In genomic region chr11:128133501-128133900, GRCh38 we compare ENCODE assay signal across 27 cellular contexts.
A peak's percentile ranks its signal among the peaks of the same experiment; 100 is the strongest.
DNase-seq lines count a peak whose midpoint lies in the region; ATAC-seq and TF ChIP-seq lines count a peak whose summit lies in the region.
"Had no signal": no experiment of that assay in that cellular context is flagged by ENCODE, and none has a peak within 500 bp of the region (broad histone marks: within the 10 kb centered on the region; RNA-seq: fewer than 3 reads in every experiment).

No MANE protein-coding gene starts in this region.

- no peak overlapping the region for H3K9ac ChIP-seq in mammary epithelial cell (ENCODE audit: insufficient read depth, low read length)
- H3K9ac ChIP-seq: BLaER1, GM23248 had no signal

- H3K79me2 ChIP-seq in mammary epithelial cell (ENCODE audit: insufficient read depth, low read length) = no peaks in the 10 kb centered on the region

- in situ Hi-C loops in mammary epithelial cell (cut with MboI; ENCODE audit: low sequenced_read_pairs in 2 of 2) = no loop called here

- TF ChIP-seq CTCF in mammary epithelial cell (conservative IDR thresholded peaks at IDR 0.05 in 1 of 2, IDR thresholded peaks at IDR 0.05 in 1 of 2; ENCODE audit: extremely low read depth in 1 of 2, insufficient read depth in 1 of 2, low read depth in 1 of 2, low read length in 2 of 2) = no peak

- CTCF ChIA-PET in mammary epithelial cell (lab: Charles Lee; ENCODE audit: low non-redundant PET) = interaction anchor here (0.9 kb wide), 1 partner anchor 290 kb away, joined by 5 read pairs; no protein-coding TSS in a partner anchor

- dilution Hi-C loops in mammary epithelial cell (cut with HindIII; ENCODE audit: low sequenced_read_pairs) = no loop called here

- H3K27me3 ChIP-seq in mammary epithelial cell (ENCODE audit: insufficient read depth, low read length) (no peaks in the 10 kb centered on the region), aorta (ENCODE audit: control insufficient read depth in 1 of 2, insufficient read depth in 2 of 2, low read length in 1 of 2) (no peaks in the 10 kb centered on the region)
- H3K27me3 ChIP-seq: BLaER1, gastrocnemius medialis, suprapubic skin, vagina had no signal

- DNase-seq in left ventricle myocardium superior (no peak), Right ventricle myocardium inferior (ENCODE audit: missing footprints) (no peak), mammary epithelial cell (no peak), myocyte (ENCODE audit: low read depth) (peak; percentile 6), aorta (peak; percentile 69 to 77), NCI-H2081 (lab: John Stamatoyannopoulos, UW) (no peak)
- no peak for DNase-seq in activated CD8-positive, alpha-beta memory T cell treated with anti-CD3 and anti-CD28 coated beads for 24 hours
- DNase-seq: activated naive CD4-positive, alpha-beta T cell treated with anti-CD3 and anti-CD28 coated beads for 36 hours; activated T-cell treated with anti-CD3 and anti-CD28 coated beads, Interleukin-2, amount 50 U/mL, for 48 hours; effector memory CD4-positive, alpha-beta T cell; EL; gastrocnemius medialis; GM23248; hippocampal formation; kidney; NCI-H146; NCI-H2171 treated with DMSO at 0.1 percent for 48 hours; NCI-H69; psoas muscle; small intestine had no signal

- H3K4me2 ChIP-seq in mammary epithelial cell (ENCODE audit: insufficient read depth, low read depth, low read length) = peak overlapping the region; percentile 18
- H3K4me2 ChIP-seq: BLaER1 had no signal

- no peak overlapping the region for H3K27ac ChIP-seq in mammary epithelial cell (ENCODE audit: insufficient read depth, low read depth, low read length)
- H3K27ac ChIP-seq in aorta (ENCODE audit: low read depth in 1 of 2, low read length in 2 of 2) = no peak overlapping the region
- H3K27ac ChIP-seq: BLaER1, gastrocnemius medialis, GM23248, HL-60, psoas muscle, suprapubic skin, vagina had no signal

- ATAC-seq in left ventricle myocardium superior = peak; percentile 51
- no peak for ATAC-seq in Right ventricle myocardium inferior
- peak; percentile 70 for ATAC-seq in aorta (ENCODE audit: low FRiP score)
- ATAC-seq in HG03280 (IDR thresholded peaks at IDR 0.05; ENCODE audit: unreplicated experiment) = no peak
- ATAC-seq: gastrocnemius medialis; K562; psoas muscle; stimulated activated memory B cell treated with anti-CD40 and anti-IgM and Interleukin-4, amounts not matched to agents 10 μg/mL and 1 μg/mL and 100 μg/mL, for 72 hours had no signal

- H3K4me1 ChIP-seq in mammary epithelial cell (ENCODE audit: insufficient read depth, low read length) (peaks cover 32% of the 10 kb centered on the region), aorta (ENCODE audit: control insufficient read depth in 1 of 2, insufficient read depth in 2 of 2, low read length in 2 of 2) (peaks cover 0 to 2% of the 10 kb centered on the region in 2 donors)
- H3K4me1 ChIP-seq: BLaER1, gastrocnemius medialis, psoas muscle, suprapubic skin, vagina had no signal

- H3K4me3 ChIP-seq in mammary epithelial cell (replicated peaks in 1 of 3; ENCODE audit: insufficient read depth in 1 of 3, low read depth in 2 of 3, low read length in 3 of 3) = no peak overlapping the region
- no peak overlapping the region for H3K4me3 ChIP-seq in aorta (ENCODE audit: low read length in 2 of 2)
- H3K4me3 ChIP-seq: BLaER1, gastrocnemius medialis, GM23248, K562, psoas muscle, suprapubic skin, vagina had no signal

- H3K36me3 ChIP-seq in mammary epithelial cell (ENCODE audit: insufficient read depth, low read length) = no peaks in the 10 kb centered on the region
- H3K36me3 ChIP-seq in aorta (ENCODE audit: control insufficient read depth in 1 of 2, insufficient read depth in 2 of 2, low read length in 1 of 2) = no peaks in the 10 kb centered on the region
- H3K36me3 ChIP-seq: BLaER1, gastrocnemius medialis, suprapubic skin, vagina had no signal

- H4K20me1 ChIP-seq in mammary epithelial cell (ENCODE audit: insufficient read depth, low read length) = no peaks in the 10 kb centered on the region
- H4K20me1 ChIP-seq: BLaER1 had no signal

- no peaks in the 10 kb centered on the region for H3K9me3 ChIP-seq in mammary epithelial cell (replicated peaks; ENCODE audit: insufficient read depth, low read length)
- H3K9me3 ChIP-seq in aorta (ENCODE audit: control insufficient read depth, low read length) = no peaks in the 10 kb centered on the region
- H3K9me3 ChIP-seq: BLaER1, gastrocnemius medialis, psoas muscle, suprapubic skin, vagina had no signal

- BruUV-seq in mammary epithelial cell (replicated peaks; lab: Mats Ljungman, UMichigan) = no TSS peak

- 62% methylated on average over 3 of the region's 3 CpGs for WGBS in mammary epithelial cell (ENCODE audit: low coverage, missing lambda C conversion rate)
- 7 to 13% methylated on average over 3 of the region's 3 CpGs for WGBS in aorta, 2 donors

- intact Hi-C loops in left ventricle myocardium superior (cut with micrococcal nuclease) = no loop called here
- intact Hi-C loops in Right ventricle myocardium inferior (cut with DNase I) = no loop called here
- intact Hi-C loops in mammary epithelial cell (cut with micrococcal nuclease) = loop anchor here (1.0 kb wide), 1 partner anchor 102 kb away; no protein-coding TSS in a partner anchor
- intact Hi-C loops in aorta (cut with DNase I) = loop anchor here (5.0 to 10.0 kb wide), 3 partner anchors 76 to 289 kb away; no protein-coding TSS in a partner anchor

- H2AFZ ChIP-seq in mammary epithelial cell (ENCODE audit: low read depth, low read length) = peak overlapping the region; percentile 80
- H2AFZ ChIP-seq: GM23248 had no signal

Comparison
In these comparisons a context has a peak if more than half of its experiments do, and no peak if none do; other contexts are left out.
1. ATAC-seq: peak in left ventricle myocardium superior (single experiment) and aorta (single experiment); none in Right ventricle myocardium inferior (single experiment) and HG03280 (single experiment).
2. DNase-seq: peak in myocyte (single experiment) and aorta (2 of 2); none in left ventricle myocardium superior (single experiment), Right ventricle myocardium inferior (single experiment), mammary epithelial cell (single experiment), activated CD8-positive, alpha-beta memory T cell treated with anti-CD3 and anti-CD28 coated beads for 24 hours (single experiment) and NCI-H2081 (0 of 2).
3. intact Hi-C loops: an anchor here in mammary epithelial cell (1.0 kb wide) and aorta (5.0 to 10.0 kb wide); none called in left ventricle myocardium superior and Right ventricle myocardium inferior.